9 cellular contexts compared by ENCODE assay signal in genomic region chr19:13398780-13399726, GRCh38.
DNase-seq lines count a peak whose midpoint lies in the region; ATAC-seq and TF ChIP-seq lines count a peak whose summit lies in the region.
"Had no signal": no experiment of that assay in that cellular context is flagged by ENCODE, and none has a peak within 500 bp of the region (broad histone marks: within the 10 kb centered on the region; RNA-seq: fewer than 3 reads in every experiment).

No MANE protein-coding gene starts in this region.

- no peak for TF ChIP-seq CTCF in fibroblast of the aortic adventitia (IDR thresholded peaks at IDR 0.05; ENCODE audit: insufficient read depth, low read length)
- no peak for TF ChIP-seq CTCF in mucosa of descending colon (IDR thresholded peaks at IDR 0.05)

- H3K4me1 ChIP-seq in mucosa of descending colon (ENCODE audit: low read depth): no peaks in the 10 kb centered on the region

- intact Hi-C loops in mucosa of descending colon (cut with DNase I, micrococcal nuclease): no loop called here

- ATAC-seq in SK-N-SH treated with all-trans-retinoic acid at 6 μM for 48 hours: peak; percentile 85
- ATAC-seq in HG03045 (IDR thresholded peaks at IDR 0.05; ENCODE audit: unreplicated experiment): no peak
- ATAC-seq in mucosa of descending colon: no peak

- DNase-seq in NOMO-1 treated with DMSO at 0.1 percent for 48 hours (lab: John Stamatoyannopoulos, UW; ENCODE audit: unreplicated experiment) (peak; percentile 52), NOMO-1 treated with dmso at 0.1 percent for 144 hours (lab: John Stamatoyannopoulos, UW; ENCODE audit: unreplicated experiment) (no peak), fibroblast of the aortic adventitia (ENCODE audit: low read depth) (peak; percentile 95), superior temporal gyrus (ENCODE audit: extremely low spot score) (peak; percentile 46), NCI-H510A treated with DMSO at 0.1 percent for 48 hours (lab: John Stamatoyannopoulos, UW) (no peak), mucosa of descending colon (no peak)
- DNase-seq: activated CD4-positive, alpha-beta memory T cell treated with anti-CD3 and anti-CD28 coated beads for 36 hours had no signal

- H3K36me3 ChIP-seq in mucosa of descending colon (ENCODE audit: low read depth): no peaks in the 10 kb centered on the region

- H3K9me3 ChIP-seq in mucosa of descending colon: no peaks in the 10 kb centered on the region

- H3K4me3 ChIP-seq in fibroblast of the aortic adventitia (ENCODE audit: low read depth, low read length): no peak overlapping the region
- H3K4me3 ChIP-seq in mucosa of descending colon: no peak overlapping the region

TF ChIP-seq in SK-N-SH treated with all-trans-retinoic acid at 6 μM for 48 hours, 23 proteins besides CTCF, POLR2A, EP300 and RAD21:
- TF ChIP-seq GLIS3 (CRISPR knock-in tag; IDR thresholded peaks at IDR 0.05): no peak
- TF ChIP-seq PPARA (CRISPR knock-in tag; IDR thresholded peaks at IDR 0.05; ENCODE audit: borderline replicate concordance): no peak
- TF ChIP-seq ZC3H10 (CRISPR knock-in tag; IDR thresholded peaks at IDR 0.05): no peak
- no peak for TF ChIP-seq TOX (CRISPR knock-in tag; IDR thresholded peaks at IDR 0.05; ENCODE audit: borderline replicate concordance)
- no peak for TF ChIP-seq CSDC2 (CRISPR knock-in tag; IDR thresholded peaks at IDR 0.05)
- no peak for TF ChIP-seq ZNF565 (CRISPR knock-in tag; conservative IDR thresholded peaks at IDR 0.05; ENCODE audit: low read depth)
- no peak for TF ChIP-seq ESRRG (CRISPR knock-in tag; IDR thresholded peaks at IDR 0.05)
- TF ChIP-seq POU6F1 (CRISPR knock-in tag; IDR thresholded peaks at IDR 0.05; ENCODE audit: borderline replicate concordance, low read depth): no peak
- no peak for TF ChIP-seq ZNF70 (CRISPR knock-in tag; IDR thresholded peaks at IDR 0.05)
- no peak for TF ChIP-seq RARB (CRISPR knock-in tag; IDR thresholded peaks at IDR 0.05)
- TF ChIP-seq OSR1 (CRISPR knock-in tag; IDR thresholded peaks at IDR 0.05): no peak
- TF ChIP-seq TCF4 (CRISPR knock-in tag; IDR thresholded peaks at IDR 0.05; ENCODE audit: borderline replicate concordance): no peak
- TF ChIP-seq PATZ1 (CRISPR knock-in tag; IDR thresholded peaks at IDR 0.05; ENCODE audit: borderline replicate concordance): no peak
- no peak for TF ChIP-seq ZNF8 (CRISPR knock-in tag; IDR thresholded peaks at IDR 0.05)
- TF ChIP-seq SNAI2 (CRISPR knock-in tag; IDR thresholded peaks at IDR 0.05): no peak
- TF ChIP-seq, protein P1, sequence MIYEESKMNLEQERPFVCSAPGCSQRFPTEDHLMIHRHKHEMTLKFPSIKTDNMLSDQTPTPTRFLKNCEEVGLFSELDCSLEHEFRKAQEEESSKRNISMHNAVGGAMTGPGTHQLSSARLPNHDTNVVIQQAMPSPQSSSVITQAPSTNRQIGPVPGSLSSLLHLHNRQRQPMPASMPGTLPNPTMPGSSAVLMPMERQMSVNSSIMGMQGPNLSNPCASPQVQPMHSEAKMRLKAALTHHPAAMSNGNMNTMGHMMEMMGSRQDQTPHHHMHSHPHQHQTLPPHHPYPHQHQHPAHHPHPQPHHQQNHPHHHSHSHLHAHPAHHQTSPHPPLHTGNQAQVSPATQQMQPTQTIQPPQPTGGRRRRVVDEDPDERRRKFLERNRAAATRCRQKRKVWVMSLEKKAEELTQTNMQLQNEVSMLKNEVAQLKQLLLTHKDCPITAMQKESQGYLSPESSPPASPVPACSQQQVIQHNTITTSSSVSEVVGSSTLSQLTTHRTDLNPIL (CRISPR knock-in tag; IDR thresholded peaks at IDR 0.05; ENCODE audit: low read depth): no peak
- TF ChIP-seq ZFP3 (CRISPR knock-in tag; IDR thresholded peaks at IDR 0.05): no peak
- TF ChIP-seq ISL1 (CRISPR knock-in tag; IDR thresholded peaks at IDR 0.05): no peak
- TF ChIP-seq CSRNP3 (CRISPR knock-in tag; IDR thresholded peaks at IDR 0.05): no peak
TF ChIP-seq in SK-N-SH treated with all-trans-retinoic acid at 6 μM for 48 hours: peak in this region for 0.

Comparison
In these comparisons a context has a peak if more than half of its experiments do, and no peak if none do; other contexts are left out.
1. DNase-seq: peak in NOMO-1 treated with DMSO at 0.1 percent for 48 hours (single experiment), fibroblast of the aortic adventitia (single experiment) and superior temporal gyrus (single experiment); none in NOMO-1 treated with dmso at 0.1 percent for 144 hours (single experiment), NCI-H510A treated with DMSO at 0.1 percent for 48 hours (single experiment) and mucosa of descending colon (0 of 3).